In genomic region chr22:33192156-33192555, GRCh38 we compare ENCODE assay signal across 22 cellular contexts.
A peak's percentile ranks its signal among the peaks of the same experiment; 100 is the strongest.
DNase-seq lines count a peak whose midpoint lies in the region; ATAC-seq and TF ChIP-seq lines count a peak whose summit lies in the region.
"Had no signal": no experiment of that assay in that cellular context is flagged by ENCODE, and none has a peak within 500 bp of the region (broad histone marks: within the 10 kb centered on the region; RNA-seq: fewer than 3 reads in every experiment).

No MANE protein-coding gene starts in this region.

- H3K27ac Mint-ChIP-seq in activated B cell treated with CpG ODN at 0.5 μM for 24 hours, result peak overlapping the region; percentile 30
- peak overlapping the region in 5 of 6 donors; percentile 0 to 61 (median 41) for H3K27ac Mint-ChIP-seq in naive B cell
- H3K27ac Mint-ChIP-seq in activated CD4-positive, alpha-beta T cell treated with anti-CD3 and anti-CD28 coated beads, Interleukin-2, amount 10 ng/mL, durations not matched to agents 7 days and 5 days, result no peak overlapping the region
- H3K27ac Mint-ChIP-seq: CD4-positive, CD25-positive, alpha-beta regulatory T cell; CD8-positive, alpha-beta memory T cell; GM23338; HFFc6; IgD-negative memory B cell had no signal

- H3K9me3 Mint-ChIP-seq in activated B cell treated with CpG ODN at 0.5 μM for 24 hours (no peaks in the 10 kb centered on the region), naive B cell (peaks cover 0 to 6% (median 1%) of the 10 kb centered on the region in 7 donors)
- no peaks in the 10 kb centered on the region for H3K9me3 Mint-ChIP-seq in activated CD4-positive, alpha-beta T cell treated with anti-CD3 and anti-CD28 coated beads, Interleukin-2, amount 10 ng/mL, durations not matched to agents 7 days and 5 days
- H3K9me3 Mint-ChIP-seq: GM23338, IgD-negative memory B cell had no signal

- H3K27me3 Mint-ChIP-seq in activated B cell treated with CpG ODN at 0.5 μM for 24 hours (peaks cover 2% of the 10 kb centered on the region), naive B cell (peaks cover 0 to 4% (median 3%) of the 10 kb centered on the region in 3 donors)
- H3K27me3 Mint-ChIP-seq in activated CD4-positive, alpha-beta T cell treated with anti-CD3 and anti-CD28 coated beads, Interleukin-2, amount 10 ng/mL, durations not matched to agents 7 days and 5 days, result peaks cover 8% of the 10 kb centered on the region
- H3K27me3 Mint-ChIP-seq: CD4-positive, CD25-positive, alpha-beta regulatory T cell had no signal

- H3K36me3 Mint-ChIP-seq in activated B cell treated with CpG ODN at 0.5 μM for 24 hours (ENCODE audit: low read depth) (no peaks in the 10 kb centered on the region), naive B cell (no peaks in the 10 kb centered on the region)
- H3K36me3 Mint-ChIP-seq in activated CD4-positive, alpha-beta T cell treated with anti-CD3 and anti-CD28 coated beads, Interleukin-2, amount 10 ng/mL, durations not matched to agents 7 days and 5 days (ENCODE audit: low read depth), result no peaks in the 10 kb centered on the region
- H3K36me3 Mint-ChIP-seq: CD4-positive, CD25-positive, alpha-beta regulatory T cell; CD8-positive, alpha-beta memory T cell; IgD-negative memory B cell had no signal

- no peaks in the 10 kb centered on the region for H3F3A ChIP-seq in MM.1S (ENCODE audit: insufficient read depth, low read length)

- POLR2A ChIA-PET in activated B cell treated with CpG ODN at 0.5 μM for 24 hours (lab: Charles Lee), result no interaction called here
- POLR2A ChIA-PET in activated CD4-positive, alpha-beta T cell treated with anti-CD3 and anti-CD28 coated beads, Interleukin-2, amount 10 ng/mL, durations not matched to agents 7 days and 5 days (lab: Charles Lee), result no interaction called here

- TF ChIP-seq CTCF in GM06990 (IDR thresholded peaks at IDR 0.05; ENCODE audit: insufficient read depth, low read length, poor library complexity, severe bottlenecking) (no peak), MM.1S (IDR thresholded peaks at IDR 0.05; ENCODE audit: low read length) (no peak), activated B cell treated with CpG ODN at 0.5 μM for 24 hours (IDR thresholded peaks at IDR 0.05) (no peak), WERI-Rb-1 (IDR thresholded peaks at IDR 0.05; ENCODE audit: low read depth, low read length) (no peak)

- H3K4me1 Mint-ChIP-seq in activated B cell treated with CpG ODN at 0.5 μM for 24 hours, result peaks cover 28% of the 10 kb centered on the region
- H3K4me1 Mint-ChIP-seq in naive B cell, result peaks cover 25 to 42% (median 37%) of the 10 kb centered on the region in 3 donors
- no peaks in the 10 kb centered on the region for H3K4me1 Mint-ChIP-seq in activated CD4-positive, alpha-beta T cell treated with anti-CD3 and anti-CD28 coated beads, Interleukin-2, amount 10 ng/mL, durations not matched to agents 7 days and 5 days
- H3K4me1 Mint-ChIP-seq: CD4-positive, CD25-positive, alpha-beta regulatory T cell; CD8-positive, alpha-beta memory T cell had no signal

- H3K4me1 ChIP-seq in MM.1S (ENCODE audit: low read length), result no peaks in the 10 kb centered on the region
- H3K4me1 ChIP-seq: BE2C had no signal

- no peak for ATAC-seq in activated B cell treated with CpG ODN at 0.5 μM for 24 hours (ENCODE audit: low read depth)
- peak; percentile 53 to 58 for ATAC-seq in naive B cell (ENCODE audit: low read depth in 2 of 2)
- ATAC-seq: GM23338, HCT116, HepG2 had no signal

- intact Hi-C loops in activated B cell treated with CpG ODN at 0.5 μM for 24 hours (cut with micrococcal nuclease), result no loop called here

- H3K9me3 ChIP-seq in MM.1S (replicated peaks; ENCODE audit: insufficient read depth, low read length) (no peaks in the 10 kb centered on the region), WERI-Rb-1 (ENCODE audit: severe bottlenecking) (no peaks in the 10 kb centered on the region)
- H3K9me3 ChIP-seq: BE2C had no signal

- H2AFZ ChIP-seq in MM.1S (ENCODE audit: low read length), result no peak overlapping the region
- H2AFZ ChIP-seq: GM23338 had no signal

- H3K4me2 ChIP-seq in MM.1S (ENCODE audit: low read depth, low read length), result no peak overlapping the region
- H3K4me2 ChIP-seq: GM23338 had no signal

- no peaks in the 10 kb centered on the region for H3K36me3 ChIP-seq in GM06990 (ENCODE audit: control insufficient read depth, insufficient read depth, low read length)
- no peaks in the 10 kb centered on the region for H3K36me3 ChIP-seq in MM.1S (replicated peaks; ENCODE audit: insufficient read depth, low read length)
- no peaks in the 10 kb centered on the region for H3K36me3 ChIP-seq in WERI-Rb-1
- H3K36me3 ChIP-seq: BE2C had no signal

- H3K4me3 ChIP-seq in GM06990 (replicated peaks; ENCODE audit: low read depth, low read length) (no peak overlapping the region), MM.1S (ENCODE audit: low read length) (no peak overlapping the region), WERI-Rb-1 (ENCODE audit: low read depth, low read length) (no peak overlapping the region)
- H3K4me3 ChIP-seq: GM23338 had no signal

- CTCF ChIA-PET in activated B cell treated with CpG ODN at 0.5 μM for 24 hours (lab: Charles Lee), result no interaction called here
- CTCF ChIA-PET in activated CD4-positive, alpha-beta T cell treated with anti-CD3 and anti-CD28 coated beads, Interleukin-2, amount 10 ng/mL, durations not matched to agents 7 days and 5 days (lab: Charles Lee), result no interaction called here

- H3K4me3 Mint-ChIP-seq in activated B cell treated with CpG ODN at 0.5 μM for 24 hours (peak overlapping the region; percentile 39), naive B cell (peak overlapping the region in 5 of 8 donors; percentile 17 to 74 (median 39))
- no peak overlapping the region for H3K4me3 Mint-ChIP-seq in activated CD4-positive, alpha-beta T cell treated with anti-CD3 and anti-CD28 coated beads, Interleukin-2, amount 10 ng/mL, durations not matched to agents 7 days and 5 days
- H3K4me3 Mint-ChIP-seq: CD4-positive, CD25-positive, alpha-beta regulatory T cell; CD8-positive, alpha-beta memory T cell; GM23338; HFFc6 had no signal

- DNase-seq in GM06990 (ENCODE audit: extremely low read depth, insufficient read length) (peak; percentile 8), MM.1S (peak; percentile 21), activated B cell treated with CpG ODN at 0.5 μM for 24 hours (no peak), naive B cell (peak; percentile 21), WERI-Rb-1 (no peak), DMS79 treated with DMSO at 0.1 percent for 48 hours (lab: John Stamatoyannopoulos, UW) (no peak)
- DNase-seq in activated CD4-positive, alpha-beta T cell treated with anti-CD3 and anti-CD28 coated beads, Interleukin-2, amount 10 ng/mL, durations not matched to agents 7 days and 5 days, result no peak
- DNase-seq in activated CD4-positive, alpha-beta T cell treated with anti-CD3 and anti-CD28 coated beads for 4 hours, result no peak
- DNase-seq: BE2C; C1 segment of cervical spinal cord; CD4-positive, CD25-positive, alpha-beta regulatory T cell; CD8-positive, alpha-beta memory T cell; COR-L47; DMS 273 treated with DMSO at 0.1 percent for 48 hours; DMS53; GDM1; HFFc6; KBM-7 had no signal

- H3K9me2 ChIP-seq in MM.1S (replicated peaks; ENCODE audit: insufficient read depth, low read length), result no peaks in the 10 kb centered on the region

- H3K27ac ChIP-seq in MM.1S (ENCODE audit: low read length) (no peak overlapping the region), WERI-Rb-1 (no peak overlapping the region)

- H3K27me3 ChIP-seq in GM06990 (replicated peaks; ENCODE audit: control insufficient read depth, insufficient read depth, low read length) (no peaks in the 10 kb centered on the region), MM.1S (replicated peaks; ENCODE audit: insufficient read depth, low read length) (no peaks in the 10 kb centered on the region), WERI-Rb-1 (ENCODE audit: insufficient read depth, low read depth, severe bottlenecking) (no peaks in the 10 kb centered on the region)
- H3K27me3 ChIP-seq: BE2C had no signal

- no peak overlapping the region for H3K9ac ChIP-seq in MM.1S (ENCODE audit: low read length)

- no peaks in the 10 kb centered on the region for H4K20me1 ChIP-seq in MM.1S (ENCODE audit: insufficient read depth, low read length)

- no peaks in the 10 kb centered on the region for H3K79me2 ChIP-seq in MM.1S (ENCODE audit: low read length)

Comparison
In these comparisons a context has a peak if more than half of its experiments do, and no peak if none do; other contexts are left out.
1. DNase-seq: peak in GM06990 (single experiment), MM.1S (single experiment) and naive B cell (single experiment); none in activated B cell treated with CpG ODN at 0.5 μM for 24 hours (single experiment), WERI-Rb-1 (single experiment), DMS79 treated with DMSO at 0.1 percent for 48 hours (single experiment), activated CD4-positive, alpha-beta T cell treated with anti-CD3 and anti-CD28 coated beads, Interleukin-2, amount 10 ng/mL, durations not matched to agents 7 days and 5 days (single experiment) and activated CD4-positive, alpha-beta T cell treated with anti-CD3 and anti-CD28 coated beads for 4 hours (0 of 2).